ENCODE assay signal across 22 cellular contexts in genomic region chr11:34899633-34900016, GRCh38. TPM values are rescaled to one million over a fixed set of nuclear protein-coding genes. Genes with fewer than 3 reads are reported as not detected.
DNase-seq lines count a peak whose midpoint lies in the region; ATAC-seq, FAIRE-seq and TF ChIP-seq lines count a peak whose summit lies in the region.
"Had no signal": no experiment of that assay in that cellular context is flagged by ENCODE, and none has a peak within 500 bp of the region (broad histone marks: within the 10 kb centered on the region; RNA-seq: fewer than 3 reads in every experiment).

No MANE protein-coding gene starts in this region.

- CTCF ChIA-PET in activated naive CD4-positive, alpha-beta T cell treated with anti-CD3 and anti-CD28 coated beads for 36 hours (lab: Charles Lee): interaction anchor here (0.8 to 1.0 kb wide), 2 partner anchors 10 to 334 kb away, joined by 3 to 4 read pairs; no protein-coding TSS in a partner anchor
- CTCF ChIA-PET in K562 (lab: Yijun Ruan, JAX; ENCODE audit: low intra/inter-chr PET ratio) (interaction anchor here (0.6 to 2.7 kb wide), 6 partner anchors 259 to 553 kb away, joined by 3 to 16 read pairs (median 3); no protein-coding TSS in a partner anchor), HepG2 (lab: Yijun Ruan, JAX; ENCODE audit: low intra/inter-chr PET ratio, low total read pairs) (interaction anchor here (1.2 to 2.0 kb wide), 5 partner anchors 313 to 540 kb away, joined by 5 to 19 read pairs (median 7); no protein-coding TSS in a partner anchor)

- peaks cover 44% of the 10 kb centered on the region for H3K36me3 Mint-ChIP-seq in activated naive CD4-positive, alpha-beta T cell treated with anti-CD3 and anti-CD28 coated beads for 36 hours (ENCODE audit: low read depth)
- peaks cover 45 to 66% of the 10 kb centered on the region in 2 donors for H3K36me3 Mint-ChIP-seq in stimulated activated naive B cell treated with anti-CD40 and anti-IgM and Interleukin-4, amounts not matched to agents 10 μg/mL and 1 μg/mL and 100 μg/mL, for 72 hours

- H2AFZ ChIP-seq in K562 (ENCODE audit: low read depth, low read length) (no peak overlapping the region), HepG2 (ENCODE audit: low read length) (no peak overlapping the region)

- TF ChIP-seq EP300 in K562 (IDR thresholded peaks at IDR 0.05; ENCODE audit: low read length) (no peak), HepG2 (IDR thresholded peaks at IDR 0.05; ENCODE audit: low read depth in 2 of 2, low read length in 2 of 2) (no peak), HepG2 (CRISPR knock-in tag; IDR thresholded peaks at IDR 0.05; ENCODE audit: borderline replicate concordance) (no peak)

- POLR2A ChIA-PET in K562 (lab: Yijun Ruan, JAX) (interaction anchor here (0.6 to 1.7 kb wide), 4 partner anchors 11 to 333 kb away, joined by 3 to 5 read pairs (median 4); no protein-coding TSS in a partner anchor), HepG2 (lab: Yijun Ruan, JAX) (no interaction called here)

- H3K27ac ChIP-seq in K562 (ENCODE audit: extremely low read depth, low read depth, low read length) (no peak overlapping the region), tibial artery (no peak overlapping the region), HepG2 (ENCODE audit: extremely low read length, insufficient read depth, low read length) (no peak overlapping the region)
- H3K27ac ChIP-seq: ascending aorta, dorsolateral prefrontal cortex, epithelial cell of prostate had no signal

- H3K36me3 ChIP-seq in K562 (ENCODE audit: control insufficient read depth, insufficient read depth, low read length) (peaks cover 16% of the 10 kb centered on the region; the same call in 2 of the 3 replicates), tibial artery (peaks cover 0 to 9% (median 0%) of the 10 kb centered on the region in 3 donors), HepG2 (replicated peaks in 1 of 2; ENCODE audit: control insufficient read depth in 1 of 2, insufficient read depth in 2 of 2, low read length in 2 of 2) (no peaks in the 10 kb centered on the region; a peak in 1 of 5 replicates)
- H3K36me3 ChIP-seq: ascending aorta had no signal

- H3K27me3 ChIP-seq in K562 (ENCODE audit: control insufficient read depth in 2 of 2, insufficient read depth in 2 of 2, low read length in 2 of 2) (no peaks in the 10 kb centered on the region), tibial artery (no peaks in the 10 kb centered on the region), HepG2 (ENCODE audit: control insufficient read depth in 1 of 2, insufficient read depth in 2 of 2, low read length in 2 of 2) (no peaks in the 10 kb centered on the region)
- H3K27me3 ChIP-seq: ascending aorta, dorsolateral prefrontal cortex had no signal

- H3K9ac ChIP-seq in K562 (ENCODE audit: insufficient read depth in 1 of 2, low read depth in 2 of 2, low read length in 2 of 2) (no peak overlapping the region), HepG2 (ENCODE audit: insufficient read depth, low read depth, low read length) (no peak overlapping the region)

- DNase-seq in activated naive CD4-positive, alpha-beta T cell treated with anti-CD3 and anti-CD28 coated beads for 36 hours: peak; percentile 27
- no peak for DNase-seq in activated naive CD4-positive, alpha-beta T cell treated with anti-CD3 and anti-CD28 coated beads, Interleukin-2, amount 50 U/mL, for 16 hours
- DNase-seq in NB4 (ENCODE audit: low read depth) (peak; percentile 37), K562 (ENCODE audit: extremely low read depth in 1 of 4, low spot score in 3 of 4) (no peak), tibial artery (no peak), HepG2 (ENCODE audit: low spot score) (no peak), GM03348 (ENCODE audit: low spot score) (no peak)
- DNase-seq in stimulated activated naive B cell treated with anti-CD40 and anti-IgM and Interleukin-4, amounts not matched to agents 10 μg/mL and 1 μg/mL and 100 μg/mL, for 72 hours: peak; percentile 8
- DNase-seq: activated naive CD4-positive, alpha-beta T cell treated with anti-CD3 and anti-CD28 coated beads, Interleukin-2, amount 10 ng/mL, durations not matched to agents 7 days and 5 days; activated T-cell treated with anti-CD3 and anti-CD28 coated beads, Interleukin-2, amount 50 U/mL, for 4 hours; dorsolateral prefrontal cortex; hypothalamus; kidney; NCI-H146; right cardiac atrium; SHP77 treated with DMSO at 0.1 percent for 48 hours had no signal

- TF ChIP-seq RAD21 in K562 (CRISPR knock-in tag; conservative IDR thresholded peaks at IDR 0.05 in 1 of 2, IDR thresholded peaks at IDR 0.05 in 1 of 2) (no peak), HepG2 (CRISPR knock-in tag; IDR thresholded peaks at IDR 0.05) (no peak)

- BruUV-seq in K562 (replicated peaks; lab: Mats Ljungman, UMichigan) (no TSS peak), HepG2 (replicated peaks; lab: Mats Ljungman, UMichigan) (no TSS peak)

- H3K4me3 ChIP-seq in NB4 (ENCODE audit: low read depth, low read length) (no peak overlapping the region), K562 (no peak overlapping the region), tibial artery (no peak overlapping the region), HepG2 (replicated peaks in 1 of 3; ENCODE audit: insufficient read depth in 1 of 3, low read depth in 2 of 3, low read length in 3 of 3) (no peak overlapping the region)
- H3K4me3 ChIP-seq: ascending aorta, dorsolateral prefrontal cortex, lung had no signal

- H3K9me3 ChIP-seq in K562 (replicated peaks; ENCODE audit: control insufficient read depth, insufficient read depth, low read depth, low read length) (no peaks in the 10 kb centered on the region), tibial artery (peaks cover 0 to 30% (median 16%) of the 10 kb centered on the region in 3 donors), HepG2 (ENCODE audit: low read length) (no peaks in the 10 kb centered on the region)

- no peak overlapping the region for H3K27ac Mint-ChIP-seq in activated naive CD4-positive, alpha-beta T cell treated with anti-CD3 and anti-CD28 coated beads for 36 hours
- peak overlapping the region; percentile 77 for H3K27ac Mint-ChIP-seq in stimulated activated naive B cell treated with anti-CD40 and anti-IgM and Interleukin-4, amounts not matched to agents 10 μg/mL and 1 μg/mL and 100 μg/mL, for 72 hours
- H3K27ac Mint-ChIP-seq: activated naive CD4-positive, alpha-beta T cell treated with anti-CD3 and anti-CD28 coated beads, Interleukin-2, amount 10 ng/mL, durations not matched to agents 7 days and 5 days; CD4-positive, CD25-positive, alpha-beta regulatory T cell had no signal

- intact Hi-C loops in activated naive CD4-positive, alpha-beta T cell treated with anti-CD3 and anti-CD28 coated beads for 36 hours (cut with micrococcal nuclease): no loop called here
- intact Hi-C loops in K562 (cut with micrococcal nuclease): loop anchor here (2.0 to 10.0 kb wide), 4 partner anchors 313 to 725 kb away; partner anchors contain the start of genes ABTB2 and ELF5
- intact Hi-C loops in tibial artery (cut with DNase I; ENCODE audit: low total_unique reads): loop anchor here (10.0 kb wide), 1 partner anchor 315 kb away; no protein-coding TSS in a partner anchor
- intact Hi-C loops in HepG2 (cut with micrococcal nuclease; ENCODE audit: unreplicated experiment): loop anchor here (1.0 to 10.0 kb wide), 5 partner anchors 155 to 1042 kb away; partner anchors contain the start of gene ELF5

- no peaks in the 10 kb centered on the region for H3K9me1 ChIP-seq in K562 (ENCODE audit: control insufficient read depth, insufficient read depth, low read length)

- peaks cover 1% of the 10 kb centered on the region for H3K4me1 Mint-ChIP-seq in activated naive CD4-positive, alpha-beta T cell treated with anti-CD3 and anti-CD28 coated beads for 36 hours (ENCODE audit: low read depth)
- H3K4me1 Mint-ChIP-seq in stimulated activated naive B cell treated with anti-CD40 and anti-IgM and Interleukin-4, amounts not matched to agents 10 μg/mL and 1 μg/mL and 100 μg/mL, for 72 hours: peaks cover 0 to 3% of the 10 kb centered on the region in 2 donors
- H3K4me1 Mint-ChIP-seq: activated naive CD4-positive, alpha-beta T cell treated with anti-CD3 and anti-CD28 coated beads, Interleukin-2, amount 10 ng/mL, durations not matched to agents 7 days and 5 days had no signal

- H3K4me2 ChIP-seq in K562 (ENCODE audit: insufficient read depth, low read length) (no peak overlapping the region), HepG2 (ENCODE audit: low read depth, low read length) (no peak overlapping the region)

- WGBS in K562 (ENCODE audit: insufficient coverage, low coverage, missing lambda C conversion rate): 73% methylated on average over 5 of the region's 5 CpGs
- 82% methylated on average over 5 of the region's 5 CpGs for WGBS in HepG2 (ENCODE audit: low lambda C conversion rate)

- in situ Hi-C loops in K562 (cut with MboI): loop anchor here (10.0 kb wide), 1 partner anchor 535 kb away; no protein-coding TSS in a partner anchor
- in situ Hi-C loops in HepG2 (cut with HindIII; ENCODE audit: extremely low pct_ligation_motif_present, low pct_unique_long_range_greater_than_20kb): loop anchor here (10.0 to 25.0 kb wide), 2 partner anchors 535 to 737 kb away; no protein-coding TSS in a partner anchor

- H3K4me3 Mint-ChIP-seq in activated naive CD4-positive, alpha-beta T cell treated with anti-CD3 and anti-CD28 coated beads for 36 hours: no peak overlapping the region
- no peak overlapping the region for H3K4me3 Mint-ChIP-seq in stimulated activated naive B cell treated with anti-CD40 and anti-IgM and Interleukin-4, amounts not matched to agents 10 μg/mL and 1 μg/mL and 100 μg/mL, for 72 hours
- H3K4me3 Mint-ChIP-seq: activated naive CD4-positive, alpha-beta T cell treated with anti-CD3 and anti-CD28 coated beads, Interleukin-2, amount 10 ng/mL, durations not matched to agents 7 days and 5 days; activated T-cell treated with anti-CD3 and anti-CD28 coated beads, Interleukin-2, amount 50 U/mL, for 4 hours; CD4-positive, CD25-positive, alpha-beta regulatory T cell; central memory CD8-positive, alpha-beta T cell had no signal

- H3K9me3 Mint-ChIP-seq in activated naive CD4-positive, alpha-beta T cell treated with anti-CD3 and anti-CD28 coated beads for 36 hours: peaks cover 44% of the 10 kb centered on the region
- peaks cover 17 to 20% of the 10 kb centered on the region in 2 donors for H3K9me3 Mint-ChIP-seq in stimulated activated naive B cell treated with anti-CD40 and anti-IgM and Interleukin-4, amounts not matched to agents 10 μg/mL and 1 μg/mL and 100 μg/mL, for 72 hours

- peaks cover 43% of the 10 kb centered on the region for H3K79me2 ChIP-seq in K562 (ENCODE audit: control insufficient read depth, insufficient read depth, low read length)
- peaks cover 3% of the 10 kb centered on the region for H3K79me2 ChIP-seq in HepG2 (ENCODE audit: insufficient read depth, low read length)

- no peaks in the 10 kb centered on the region for H3K27me3 Mint-ChIP-seq in activated naive CD4-positive, alpha-beta T cell treated with anti-CD3 and anti-CD28 coated beads for 36 hours (ENCODE audit: low read depth)
- H3K27me3 Mint-ChIP-seq in stimulated activated naive B cell treated with anti-CD40 and anti-IgM and Interleukin-4, amounts not matched to agents 10 μg/mL and 1 μg/mL and 100 μg/mL, for 72 hours: no peaks in the 10 kb centered on the region
- H3K27me3 Mint-ChIP-seq: activated naive CD4-positive, alpha-beta T cell treated with anti-CD3 and anti-CD28 coated beads, Interleukin-2, amount 10 ng/mL, durations not matched to agents 7 days and 5 days; CD4-positive, CD25-positive, alpha-beta regulatory T cell; central memory CD8-positive, alpha-beta T cell had no signal

- TF ChIP-seq POLR2A in NB4 (IDR thresholded peaks at IDR 0.05; ENCODE audit: extremely low read depth, insufficient read length) (no peak), K562 (conservative IDR thresholded peaks at IDR 0.05) (no peak), HepG2 (IDR thresholded peaks at IDR 0.05; ENCODE audit: insufficient read depth in 1 of 2, low read depth in 2 of 2, low read length in 2 of 2) (no peak)

- no peaks in the 10 kb centered on the region; a peak in 1 of 5 replicates for H3K4me1 ChIP-seq in K562 (replicated peaks in 1 of 2; ENCODE audit: control insufficient read depth in 2 of 2, insufficient read depth in 2 of 2, low read length in 2 of 2)
- no peaks in the 10 kb centered on the region for H3K4me1 ChIP-seq in tibial artery
- H3K4me1 ChIP-seq in HepG2 (ENCODE audit: insufficient read depth, low read length): peaks cover 9% of the 10 kb centered on the region
- H3K4me1 ChIP-seq: ascending aorta had no signal

- ATAC-seq in K562 (peak; percentile 16; the same call in 2 of the 3 replicates), HepG2 (no peak)
- no peak for ATAC-seq in stimulated activated naive B cell treated with anti-CD40 and anti-IgM and Interleukin-4, amounts not matched to agents 10 μg/mL and 1 μg/mL and 100 μg/mL, for 72 hours (replicated peaks)
- ATAC-seq: activated T-cell treated with anti-CD3 and anti-CD28 coated beads, Interleukin-2, amount 50 U/mL, for 4 hours; PC-3; right cardiac atrium had no signal

- FAIRE-seq in K562 (lab: Jason Lieb, UNC): no peak
- no peak for FAIRE-seq in HepG2 (lab: Jason Lieb, UNC)
- FAIRE-seq: kidney had no signal

- no peak for TF ChIP-seq CTCF in NB4 (IDR thresholded peaks at IDR 0.05; ENCODE audit: low read depth, low read length)
- TF ChIP-seq CTCF in K562 (IDR thresholded peaks at IDR 0.05 in 2 of 3, conservative IDR thresholded peaks at IDR 0.05 in 1 of 3; ENCODE audit: insufficient read depth in 2 of 3, low read depth in 1 of 3, low read length in 3 of 3): no peak
- no peak for TF ChIP-seq CTCF in tibial artery (IDR thresholded peaks at IDR 0.05)
- TF ChIP-seq CTCF in HepG2 (CRISPR knock-in tag; IDR thresholded peaks at IDR 0.05): no peak

- H4K20me1 ChIP-seq in K562 (replicated peaks; ENCODE audit: control insufficient read depth, insufficient read depth, low read length) (peaks cover 12% of the 10 kb centered on the region; the same call in 1 of the 2 replicates), HepG2 (ENCODE audit: insufficient read depth, low read length) (no peaks in the 10 kb centered on the region)

RNA-seq across cellular contexts. Expression of gene APIP, which starts 16.6 kb away (rescaled TPM):
- 10 to 100 TPM; 42.4 to 42.5 TPM for total RNA-seq in activated naive CD4-positive, alpha-beta T cell treated with anti-CD3 and anti-CD28 coated beads for 36 hours
- 4.8 and 13.9 TPM in 2 replicates for total RNA-seq in K562 (2011; cell fraction: chromatin; rRNA removed; ENCODE audit: low replicate concordance)
- total RNA-seq in K562 (2011; cell fraction: nucleolus; rRNA removed): 3.8 and 5.9 TPM in 2 replicates
- total RNA-seq in K562 (2011; cell fraction: nucleoplasm; rRNA removed): 8.6 and 9.2 TPM in 2 replicates
- total RNA-seq in K562 (2014; rRNA removed): 49.8 and 63.7 TPM in 2 replicates
- 91.4 and 96.8 TPM in 2 replicates for total RNA-seq in K562 (2014; rRNA removed; fragmentation: Illumina TruSeq; extraction: Trizol)
- 79.7 and 92.2 TPM in 2 replicates for total RNA-seq in K562 (2015; rRNA removed; fragmentation: Illumina TruSeq; extraction: Trizol)
- total RNA-seq in K562 (2021): 63.8 and 67.4 TPM in 2 replicates
- polyA plus RNA-seq in K562 (2011; rRNA removed): 49.5 and 65.7 TPM in 2 replicates
- polyA plus RNA-seq in K562 (2011; cell fraction: cytosol; rRNA removed): 15.0 and 31.1 TPM in 2 replicates
- 15.0 and 26.2 TPM in 2 replicates for polyA plus RNA-seq in K562 (2011; cell fraction: nucleus; rRNA removed)
- 53.1 and 71.4 TPM in 2 replicates for polyA plus RNA-seq in K562 (2012)
- polyA plus RNA-seq in K562 (2014; fragmentation: Illumina TruSeq; extraction: Trizol): 66.0 and 76.7 TPM in 2 replicates
- 100 to 1,000 TPM; 100 to 110 TPM for polyA plus RNA-seq in K562 (2014; fragmentation: Nextera tagmentation; extraction: Ambion mirVana)
- polyA plus RNA-seq in K562 (2014; rRNA removed): 80.3 and 82.8 TPM in 2 replicates
- polyA minus RNA-seq in K562 (2011; rRNA and poly(A)+ RNA removed): 32.2 and 38.1 TPM in 2 replicates
- polyA minus RNA-seq in K562 (2011; cell fraction: cytosol; rRNA and poly(A)+ RNA removed): 21.0 and 22.5 TPM in 2 replicates
- 4.8 and 8.4 TPM in 2 replicates for polyA minus RNA-seq in K562 (2011; cell fraction: nucleus; rRNA and poly(A)+ RNA removed)
- 31.0 and 41.8 TPM in 2 replicates for total RNA-seq in HepG2 (2016; rRNA removed; fragmentation: Illumina TruSeq; extraction: Trizol)
- total RNA-seq in HepG2 (2016; cell fraction: cytosol; rRNA removed; fragmentation: Illumina TruSeq; extraction: Trizol; ENCODE audit: low read depth): 9.9 and 10.1 TPM in 2 replicates
- 31.4 and 48.5 TPM in 2 replicates for total RNA-seq in HepG2 (2016; cell fraction: insoluble cytoplasmic fraction; rRNA removed; fragmentation: Illumina TruSeq; extraction: Trizol)
- 14.2 and 15.9 TPM in 2 replicates for total RNA-seq in HepG2 (2016; cell fraction: membrane; rRNA removed; fragmentation: Illumina TruSeq; extraction: Trizol)
- total RNA-seq in HepG2 (2016; cell fraction: nucleus; rRNA removed; fragmentation: Illumina TruSeq; extraction: Trizol): 15.4 and 16.1 TPM in 2 replicates
- polyA plus RNA-seq in HepG2 (2011; rRNA removed): 10.9 and 16.9 TPM in 2 replicates
- 10.8 and 10.9 TPM in 2 replicates for polyA plus RNA-seq in HepG2 (2011; cell fraction: cytosol; rRNA removed)
- 2.8 and 5.2 TPM in 2 replicates for polyA plus RNA-seq in HepG2 (2011; cell fraction: nucleus; rRNA removed)
- polyA plus RNA-seq in HepG2 (2012): 17.8 and 20.5 TPM in 2 replicates
- 7.2 and 8.5 TPM in 2 replicates for polyA plus RNA-seq in HepG2 (2016; cell fraction: cytosol; fragmentation: Illumina TruSeq; extraction: Trizol; ENCODE audit: low read depth)
- polyA plus RNA-seq in HepG2 (2016; cell fraction: insoluble cytoplasmic fraction; fragmentation: Illumina TruSeq; extraction: Trizol; ENCODE audit: low read depth): 65.8 and 75.5 TPM in 2 replicates
- 14.5 and 15.3 TPM in 2 replicates for polyA plus RNA-seq in HepG2 (2016; cell fraction: membrane; fragmentation: Illumina TruSeq; extraction: Trizol; ENCODE audit: low read depth)
- polyA plus RNA-seq in HepG2 (2016; cell fraction: nucleus; fragmentation: Illumina TruSeq; extraction: Trizol; ENCODE audit: insufficient read depth, low read depth): 26.8 and 31.3 TPM in 2 replicates
- polyA minus RNA-seq in HepG2 (2011; rRNA and poly(A)+ RNA removed; ENCODE audit: low replicate concordance): 3.3 and 3.6 TPM in 2 replicates
- polyA minus RNA-seq in HepG2 (2011; cell fraction: cytosol; rRNA and poly(A)+ RNA removed): 5.6 and 6.0 TPM in 2 replicates
- 3.0 and 5.3 TPM in 2 replicates for polyA minus RNA-seq in HepG2 (2011; cell fraction: nucleus; rRNA and poly(A)+ RNA removed)

RNA-seq across cellular contexts. Expression of gene PDHX, which starts 16.8 kb away (rescaled TPM):
- 10 to 100 TPM; 38.2 to 40.9 TPM for total RNA-seq in activated naive CD4-positive, alpha-beta T cell treated with anti-CD3 and anti-CD28 coated beads for 36 hours
- 20.9 and 58.2 TPM in 2 replicates for total RNA-seq in K562 (2011; cell fraction: chromatin; rRNA removed; ENCODE audit: low replicate concordance)
- total RNA-seq in K562 (2011; cell fraction: nucleolus; rRNA removed): 10.5 and 13.6 TPM in 2 replicates
- total RNA-seq in K562 (2011; cell fraction: nucleoplasm; rRNA removed): 13.7 and 14.1 TPM in 2 replicates
- total RNA-seq in K562 (2014; rRNA removed) (23.7 and 28.4 TPM in 2 replicates), K562 (2014; rRNA removed; fragmentation: Illumina TruSeq; extraction: Trizol) (41.3 and 47.6 TPM in 2 replicates), K562 (2015; rRNA removed; fragmentation: Illumina TruSeq; extraction: Trizol) (38.5 and 38.9 TPM in 2 replicates), K562 (2021) (35.0 and 41.3 TPM in 2 replicates), HepG2 (2016; rRNA removed; fragmentation: Illumina TruSeq; extraction: Trizol) (73.8 and 106 TPM in 2 replicates)
- polyA plus RNA-seq in K562 (2011; rRNA removed) (27.5 and 32.9 TPM in 2 replicates), K562 (2014; fragmentation: Illumina TruSeq; extraction: Trizol) (37.9 and 43.5 TPM in 2 replicates), K562 (2014; fragmentation: Nextera tagmentation; extraction: Ambion mirVana) (10 to 100 TPM; 20.8 to 31.2 TPM), K562 (2014; rRNA removed) (21.6 and 24.0 TPM in 2 replicates), HepG2 (2011; rRNA removed) (32.9 and 41.0 TPM in 2 replicates)
- 14.9 and 23.2 TPM in 2 replicates for polyA plus RNA-seq in K562 (2011; cell fraction: cytosol; rRNA removed)
- polyA plus RNA-seq in K562 (2011; cell fraction: nucleus; rRNA removed): 16.6 and 20.2 TPM in 2 replicates
- polyA plus RNA-seq in K562 (2012): 25.6 and 31.6 TPM in 2 replicates
- polyA minus RNA-seq in K562 (2011; rRNA and poly(A)+ RNA removed): 54.1 and 64.9 TPM in 2 replicates
- 20.7 and 24.3 TPM in 2 replicates for polyA minus RNA-seq in K562 (2011; cell fraction: cytosol; rRNA and poly(A)+ RNA removed)
- polyA minus RNA-seq in K562 (2011; cell fraction: nucleus; rRNA and poly(A)+ RNA removed): 20.5 and 32.1 TPM in 2 replicates
- 41.6 and 44.1 TPM in 2 replicates for total RNA-seq in HepG2 (2016; cell fraction: cytosol; rRNA removed; fragmentation: Illumina TruSeq; extraction: Trizol; ENCODE audit: low read depth)
- total RNA-seq in HepG2 (2016; cell fraction: insoluble cytoplasmic fraction; rRNA removed; fragmentation: Illumina TruSeq; extraction: Trizol): 72.5 and 104 TPM in 2 replicates
- 37.7 and 42.3 TPM in 2 replicates for total RNA-seq in HepG2 (2016; cell fraction: membrane; rRNA removed; fragmentation: Illumina TruSeq; extraction: Trizol)
- 43.0 and 44.2 TPM in 2 replicates for total RNA-seq in HepG2 (2016; cell fraction: nucleus; rRNA removed; fragmentation: Illumina TruSeq; extraction: Trizol)
- polyA plus RNA-seq in HepG2 (2011; cell fraction: cytosol; rRNA removed): 24.4 and 27.6 TPM in 2 replicates
- polyA plus RNA-seq in HepG2 (2011; cell fraction: nucleus; rRNA removed): 15.3 and 16.3 TPM in 2 replicates
- polyA plus RNA-seq in HepG2 (2012): 35.7 and 57.8 TPM in 2 replicates
- 6.3 and 6.7 TPM in 2 replicates for polyA plus RNA-seq in HepG2 (2016; cell fraction: cytosol; fragmentation: Illumina TruSeq; extraction: Trizol; ENCODE audit: low read depth)
- polyA plus RNA-seq in HepG2 (2016; cell fraction: insoluble cytoplasmic fraction; fragmentation: Illumina TruSeq; extraction: Trizol; ENCODE audit: low read depth): 95.4 and 97.5 TPM in 2 replicates
- polyA plus RNA-seq in HepG2 (2016; cell fraction: membrane; fragmentation: Illumina TruSeq; extraction: Trizol; ENCODE audit: low read depth): 14.4 and 16.3 TPM in 2 replicates
- polyA plus RNA-seq in HepG2 (2016; cell fraction: nucleus; fragmentation: Illumina TruSeq; extraction: Trizol; ENCODE audit: insufficient read depth, low read depth): 43.7 and 45.9 TPM in 2 replicates
- polyA minus RNA-seq in HepG2 (2011; rRNA and poly(A)+ RNA removed; ENCODE audit: low replicate concordance): 30.6 and 40.4 TPM in 2 replicates
- polyA minus RNA-seq in HepG2 (2011; cell fraction: cytosol; rRNA and poly(A)+ RNA removed): 38.4 and 43.3 TPM in 2 replicates
- 67.5 and 80.9 TPM in 2 replicates for polyA minus RNA-seq in HepG2 (2011; cell fraction: nucleus; rRNA and poly(A)+ RNA removed)

Comparison
In these comparisons a context has a peak if more than half of its experiments do, and no peak if none do; other contexts are left out.
1. DNase-seq: peak in activated naive CD4-positive, alpha-beta T cell treated with anti-CD3 and anti-CD28 coated beads for 36 hours (single experiment), NB4 (single experiment) and stimulated activated naive B cell treated with anti-CD40 and anti-IgM and Interleukin-4, amounts not matched to agents 10 μg/mL and 1 μg/mL and 100 μg/mL, for 72 hours (single experiment); none in activated naive CD4-positive, alpha-beta T cell treated with anti-CD3 and anti-CD28 coated beads, Interleukin-2, amount 50 U/mL, for 16 hours (single experiment), K562 (0 of 4), tibial artery (0 of 2), HepG2 (single experiment) and GM03348 (single experiment).